In genomic region chr5:102955463-102955862, GRCh38 we compare ENCODE assay signal across 20 cellular contexts.
"Had no signal": no experiment of that assay in that cellular context is flagged by ENCODE, and none has a peak within 500 bp of the region (broad histone marks: within the 10 kb centered on the region; RNA-seq: fewer than 3 reads in every experiment).

No MANE protein-coding gene starts in this region.

- ATAC-seq: activated CD8-positive, alpha-beta memory T cell treated with anti-CD3 and anti-CD28 coated beads, Interleukin-2, amount 10 ng/mL, durations not matched to agents 7 days and 5 days; body of pancreas; gastroesophageal sphincter; heart right ventricle had no signal

- DNase-seq: activated B cell treated with CpG ODN at 0.5 μM for 24 hours; activated CD4-positive, alpha-beta memory T cell treated with anti-CD3 and anti-CD28 coated beads, Interleukin-2, amount 10 ng/mL, durations not matched to agents 7 days and 5 days; activated CD4-positive, alpha-beta T cell treated with anti-CD3 and anti-CD28 coated beads for 4 hours; activated CD8-positive, alpha-beta memory T cell treated with anti-CD3 and anti-CD28 coated beads, Interleukin-2, amount 10 ng/mL, durations not matched to agents 7 days and 5 days; amniotic stem cell; body of pancreas; central memory CD4-positive, alpha-beta T cell; erythroblast; heart right ventricle; immature natural killer cell; stimulated activated CD4-positive, alpha-beta T cell treated with anti-CD3 and anti-CD28 coated beads, Interleukin-15, amount 100 ng/mL, for 24 hours; stimulated activated CD4-positive, alpha-beta T cell treated with anti-CD3 and anti-CD28 coated beads, Interleukin-4, amount 100 ng/mL, for 1 hour; stomach; T-helper 9 cell; trophoblast cell had no signal

- H3K9me3 ChIP-seq: body of pancreas, gastroesophageal sphincter, heart right ventricle, right atrium auricular region, stomach, vagina had no signal

- H3K27ac ChIP-seq: body of pancreas, coronary artery, gastroesophageal sphincter, heart right ventricle, right atrium auricular region, skin epidermis, stomach, vagina had no signal

- H3K4me3 ChIP-seq: body of pancreas, coronary artery, gastroesophageal sphincter, heart right ventricle, right atrium auricular region, skin epidermis, stomach, vagina had no signal

- H3K27me3 ChIP-seq: body of pancreas, gastroesophageal sphincter, heart right ventricle, right atrium auricular region, stomach, vagina had no signal
